In genomic region chrX:69151898-69152297, GRCh38 we compare ENCODE assay signal across 17 cellular contexts.
"Had no signal": no experiment of that assay in that cellular context is flagged by ENCODE, and none has a peak within 500 bp of the region (broad histone marks: within the 10 kb centered on the region; RNA-seq: fewer than 3 reads in every experiment).

No MANE protein-coding gene starts in this region.

- H3K4me1 Mint-ChIP-seq: natural killer cell; stimulated activated effector memory CD8-positive, alpha-beta T cell treated with anti-CD3 and anti-CD28 coated beads, Interleukin-12 subunit alpha, Interleukin-12 subunit beta, amount 100 ng/mL, for 72 hours had no signal

- H3K27ac ChIP-seq: gastrocnemius medialis, pancreas, psoas muscle, right lobe of liver, suprapubic skin, tibial artery, upper lobe of right lung had no signal

- ATAC-seq: gastrocnemius medialis; natural killer cell; psoas muscle; stimulated activated effector memory CD8-positive, alpha-beta T cell treated with anti-CD3 and anti-CD28 coated beads, Interleukin-12 subunit alpha, Interleukin-12 subunit beta, amount 100 ng/mL, for 72 hours; stimulated activated naive CD8-positive, alpha-beta T cell treated with anti-CD3 and anti-CD28 coated beads, Interleukin-15, Interleukin-2, amounts not matched to agents 100 U/mL and 50 U/mL, for 24 hours had no signal

- DNase-seq: effector CD4-positive, alpha-beta T cell; gastrocnemius medialis; natural killer cell; retina; stimulated activated CD4-positive, alpha-beta T cell treated with anti-CD3 and anti-CD28 coated beads, Interleukin-4, amount 100 ng/mL, for 1 hour; stimulated activated CD8-positive, alpha-beta memory T cell treated with anti-CD3 and anti-CD28 coated beads, Interleukin-4, amount 100 ng/mL, for 48 hours; stimulated activated naive CD8-positive, alpha-beta T cell treated with anti-CD3 and anti-CD28 coated beads, Interleukin-15, Interleukin-2, amounts not matched to agents 100 U/mL and 50 U/mL, for 24 hours; upper lobe of right lung had no signal

- H3K36me3 ChIP-seq: gastrocnemius medialis, pancreas, right lobe of liver, suprapubic skin, tibial artery, upper lobe of right lung had no signal

- H3K9me3 ChIP-seq: gastrocnemius medialis, pancreas, psoas muscle, right lobe of liver, suprapubic skin, tibial artery, upper lobe of right lung had no signal

- H3K9me3 Mint-ChIP-seq: natural killer cell; neural crest cell; stimulated activated effector memory CD8-positive, alpha-beta T cell treated with anti-CD3 and anti-CD28 coated beads, Interleukin-12 subunit alpha, Interleukin-12 subunit beta, amount 100 ng/mL, for 72 hours had no signal

- H3K4me1 ChIP-seq: gastrocnemius medialis, pancreas, psoas muscle, right lobe of liver, suprapubic skin, tibial artery, upper lobe of right lung had no signal

- H3K27me3 ChIP-seq: gastrocnemius medialis, right lobe of liver, suprapubic skin, tibial artery, upper lobe of right lung had no signal

- H3K4me3 ChIP-seq: gastrocnemius medialis, pancreas, psoas muscle, right lobe of liver, suprapubic skin, tibial artery, upper lobe of right lung had no signal

- H3K36me3 Mint-ChIP-seq: mesothelial cell of epicardium; natural killer cell; stimulated activated effector memory CD8-positive, alpha-beta T cell treated with anti-CD3 and anti-CD28 coated beads, Interleukin-12 subunit alpha, Interleukin-12 subunit beta, amount 100 ng/mL, for 72 hours had no signal

- H3K4me3 Mint-ChIP-seq: endodermal cell; mesothelial cell of epicardium; natural killer cell; neural crest cell; stimulated activated effector memory CD8-positive, alpha-beta T cell treated with anti-CD3 and anti-CD28 coated beads, Interleukin-12 subunit alpha, Interleukin-12 subunit beta, amount 100 ng/mL, for 72 hours had no signal

- H3K27ac Mint-ChIP-seq: natural killer cell; stimulated activated effector memory CD8-positive, alpha-beta T cell treated with anti-CD3 and anti-CD28 coated beads, Interleukin-12 subunit alpha, Interleukin-12 subunit beta, amount 100 ng/mL, for 72 hours had no signal
